Comparison of ENCODE assay signal across 12 cellular contexts in genomic region chr9:14343948-14344547, GRCh38. TPM values are rescaled to one million over a fixed set of nuclear protein-coding genes. Genes with fewer than 3 reads are reported as not detected.
DNase-seq lines count a peak whose midpoint lies in the region; TF ChIP-seq lines count a peak whose summit lies in the region.
"Had no signal": no experiment of that assay in that cellular context is flagged by ENCODE, and none has a peak within 500 bp of the region (broad histone marks: within the 10 kb centered on the region; RNA-seq: fewer than 3 reads in every experiment).

No MANE protein-coding gene starts in this region.

- peak; percentile 51 for DNase-seq in NCI-H345 treated with DMSO at 0.1 percent for 48 hours (lab: John Stamatoyannopoulos, UW; ENCODE audit: unreplicated experiment)
- no peak for DNase-seq in fibroblast of the aortic adventitia (ENCODE audit: low read depth)
- DNase-seq in middle frontal gyrus (ENCODE audit: extremely low spot score, low spot score), result peak; percentile 65
- no peak for DNase-seq in effector CD8-positive, alpha-beta T cell (lab: John Stamatoyannopoulos, UW)
- no peak for DNase-seq in stimulated activated CD4-positive, alpha-beta T cell treated with anti-CD3 and anti-CD28 coated beads, Interleukin-2, amount 100 ng/mL, for 48 hours
- no peak for DNase-seq in NOMO-1 (lab: John Stamatoyannopoulos, UW; ENCODE audit: unreplicated experiment in 2 of 2)
- no peak for DNase-seq in EL
- DNase-seq: activated gamma-delta T cell treated with Interleukin-2 at 50 U/mL for 16 hours, BE2C had no signal

- H3K27me3 ChIP-seq in ACC112 (ENCODE audit: insufficient read depth, low read length), result peaks cover 21% of the 10 kb centered on the region
- H3K27me3 ChIP-seq: BE2C had no signal

- no peak overlapping the region for H2AFZ ChIP-seq in ACC112 (ENCODE audit: low read length, unreplicated experiment)

- H3K79me2 ChIP-seq in ACC112 (ENCODE audit: control insufficient read depth, insufficient read depth, low read length, unreplicated experiment), result peaks cover 7% of the 10 kb centered on the region

- H3K4me1 ChIP-seq in ACC112 (ENCODE audit: control insufficient read depth, insufficient read depth, low read length, unreplicated experiment), result no peaks in the 10 kb centered on the region
- H3K4me1 ChIP-seq: BE2C had no signal

- H3K4me3 ChIP-seq in ACC112 (ENCODE audit: low read depth, low read length) (peak overlapping the region; percentile 77), fibroblast of the aortic adventitia (ENCODE audit: low read depth, low read length) (peak overlapping the region; percentile 52)
- H3K4me3 ChIP-seq: GM12878 had no signal

- TF ChIP-seq CTCF in fibroblast of the aortic adventitia (IDR thresholded peaks at IDR 0.05; ENCODE audit: insufficient read depth, low read length), result no peak

- no peaks in the 10 kb centered on the region for H3K36me3 ChIP-seq in ACC112 (ENCODE audit: insufficient read depth, low read length)
- H3K36me3 ChIP-seq: BE2C had no signal

- H3K27ac ChIP-seq in ACC112 (ENCODE audit: low read depth, low read length), result 0 out of 2 replicates have a peak overlapping the region, but pooled peaks have one; percentile 53
- H3K27ac ChIP-seq: HL-60 had no signal

RNA-seq across cellular contexts. Expression of gene NFIB, which starts 30.1 kb away (rescaled TPM):
- 107 and 111 TPM in 2 replicates for total RNA-seq in fibroblast of the aortic adventitia (ENCODE audit: low replicate concordance)

Comparison
In these comparisons a context has a peak if more than half of its experiments do, and no peak if none do; other contexts are left out.
1. DNase-seq: peak in NCI-H345 treated with DMSO at 0.1 percent for 48 hours (single experiment) and middle frontal gyrus (single experiment); none in fibroblast of the aortic adventitia (single experiment), effector CD8-positive, alpha-beta T cell (single experiment), stimulated activated CD4-positive, alpha-beta T cell treated with anti-CD3 and anti-CD28 coated beads, Interleukin-2, amount 100 ng/mL, for 48 hours (0 of 2), NOMO-1 (0 of 2) and EL (single experiment).